24 cellular contexts compared by ENCODE assay signal in genomic region chr5:157113007-157113406, GRCh38. TPM values are rescaled to one million over a fixed set of nuclear protein-coding genes. Genes with fewer than 3 reads are reported as not detected.
DNase-seq lines count a peak whose midpoint lies in the region; ATAC-seq, FAIRE-seq and TF ChIP-seq lines count a peak whose summit lies in the region.
"Had no signal": no experiment of that assay in that cellular context is flagged by ENCODE, and none has a peak within 500 bp of the region (broad histone marks: within the 10 kb centered on the region; RNA-seq: fewer than 3 reads in every experiment).

No MANE protein-coding gene starts in this region.

- H3K9me3 ChIP-seq in HepG2 (ENCODE audit: low read length), result no peaks in the 10 kb centered on the region
- H3K9me3 ChIP-seq: HAP-1, heart right ventricle had no signal

- no peaks in the 10 kb centered on the region; a peak in 1 of 5 replicates for H3K27me3 ChIP-seq in HepG2 (ENCODE audit: control insufficient read depth in 1 of 2, insufficient read depth in 2 of 2, low read length in 2 of 2)
- H3K27me3 ChIP-seq: heart right ventricle had no signal

- TF ChIP-seq CTCF in HepG2 (CRISPR knock-in tag; IDR thresholded peaks at IDR 0.05), result no peak
- no peak for TF ChIP-seq CTCF in glutamatergic neuron (IDR thresholded peaks at IDR 0.05; ENCODE audit: partially characterized antibody, unreplicated experiment)

- H3K36me3 Mint-ChIP-seq in activated T-helper 2 cell treated with anti-CD3 and anti-CD28 coated beads, Interferon-gamma antibody, Interleukin-2, Interleukin-4, amounts not matched to agents 10 μg/mL and 5 μg/mL and 100 μg/mL, durations not matched to agents 14 hours and 24 hours and 36 hours (ENCODE audit: low read depth), result peaks cover 10% of the 10 kb centered on the region
- no peaks in the 10 kb centered on the region for H3K36me3 Mint-ChIP-seq in glutamatergic neuron (ENCODE audit: unreplicated experiment)
- H3K36me3 Mint-ChIP-seq: naive thymus-derived CD8-positive, alpha-beta T cell; type B pancreatic cell had no signal

- no peaks in the 10 kb centered on the region for H3K27me3 Mint-ChIP-seq in activated T-helper 2 cell treated with anti-CD3 and anti-CD28 coated beads, Interferon-gamma antibody, Interleukin-2, Interleukin-4, amounts not matched to agents 10 μg/mL and 5 μg/mL and 100 μg/mL, durations not matched to agents 14 hours and 24 hours and 36 hours (ENCODE audit: low read depth)
- H3K27me3 Mint-ChIP-seq in glutamatergic neuron (ENCODE audit: unreplicated experiment), result no peaks in the 10 kb centered on the region
- H3K27me3 Mint-ChIP-seq: activated B cell treated with CpG ODN at 0.5 μM for 24 hours; naive thymus-derived CD8-positive, alpha-beta T cell; type B pancreatic cell had no signal

- in situ Hi-C loops in HepG2 (cut with HindIII; ENCODE audit: extremely low pct_ligation_motif_present, low pct_unique_long_range_greater_than_20kb), result no loop called here

- no peaks in the 10 kb centered on the region for H3K9me3 Mint-ChIP-seq in activated T-helper 2 cell treated with anti-CD3 and anti-CD28 coated beads, Interferon-gamma antibody, Interleukin-2, Interleukin-4, amounts not matched to agents 10 μg/mL and 5 μg/mL and 100 μg/mL, durations not matched to agents 14 hours and 24 hours and 36 hours
- H3K9me3 Mint-ChIP-seq in glutamatergic neuron (ENCODE audit: unreplicated experiment), result no peaks in the 10 kb centered on the region
- H3K9me3 Mint-ChIP-seq: activated B cell treated with CpG ODN at 0.5 μM for 24 hours; activated naive CD4-positive, alpha-beta T cell treated with anti-CD3 and anti-CD28 coated beads, Interleukin-2, amount 50 U/mL, for 72 hours; naive thymus-derived CD8-positive, alpha-beta T cell; type B pancreatic cell had no signal

- no peak overlapping the region for H3K4me3 Mint-ChIP-seq in activated T-helper 2 cell treated with anti-CD3 and anti-CD28 coated beads, Interferon-gamma antibody, Interleukin-2, Interleukin-4, amounts not matched to agents 10 μg/mL and 5 μg/mL and 100 μg/mL, durations not matched to agents 14 hours and 24 hours and 36 hours (ENCODE audit: low read depth)
- H3K4me3 Mint-ChIP-seq in glutamatergic neuron (ENCODE audit: unreplicated experiment), result no peak overlapping the region
- H3K4me3 Mint-ChIP-seq: activated B cell treated with CpG ODN at 0.5 μM for 24 hours; naive thymus-derived CD8-positive, alpha-beta T cell; type B pancreatic cell had no signal

- FAIRE-seq in HepG2 (lab: Jason Lieb, UNC), result no peak

- ATAC-seq in HepG2 (no peak), GM21423 (IDR thresholded peaks at IDR 0.05; ENCODE audit: unreplicated experiment) (no peak)
- ATAC-seq: activated naive CD4-positive, alpha-beta T cell treated with anti-CD3 and anti-CD28 coated beads, Interleukin-2, amount 50 U/mL, for 72 hours; naive thymus-derived CD8-positive, alpha-beta T cell had no signal

- no peak overlapping the region for H3K9ac ChIP-seq in HepG2 (ENCODE audit: insufficient read depth, low read depth, low read length)

- H3K4me1 Mint-ChIP-seq in activated T-helper 2 cell treated with anti-CD3 and anti-CD28 coated beads, Interferon-gamma antibody, Interleukin-2, Interleukin-4, amounts not matched to agents 10 μg/mL and 5 μg/mL and 100 μg/mL, durations not matched to agents 14 hours and 24 hours and 36 hours (ENCODE audit: low read depth), result peaks cover 51% of the 10 kb centered on the region
- no peaks in the 10 kb centered on the region for H3K4me1 Mint-ChIP-seq in glutamatergic neuron (ENCODE audit: low read depth, unreplicated experiment)

- no peak overlapping the region for H3K4me3 ChIP-seq in HepG2 (replicated peaks in 1 of 3; ENCODE audit: insufficient read depth in 1 of 3, low read depth in 2 of 3, low read length in 3 of 3)
- H3K4me3 ChIP-seq: HAP-1, heart right ventricle had no signal

- H2AFZ ChIP-seq in HepG2 (ENCODE audit: low read length), result peak overlapping the region; percentile 19

- intact Hi-C loops in activated T-helper 2 cell treated with anti-CD3 and anti-CD28 coated beads, Interferon-gamma antibody, Interleukin-2, Interleukin-4, amounts not matched to agents 10 μg/mL and 5 μg/mL and 100 μg/mL, durations not matched to agents 14 hours and 24 hours and 36 hours (cut with micrococcal nuclease), result no loop called here
- intact Hi-C loops in HepG2 (cut with micrococcal nuclease; ENCODE audit: unreplicated experiment), result no loop called here

- POLR2A ChIA-PET in HepG2 (lab: Yijun Ruan, JAX), result no interaction called here

- H4K20me1 ChIP-seq in HepG2 (ENCODE audit: insufficient read depth, low read length), result no peaks in the 10 kb centered on the region

- TF ChIP-seq POLR2A in HepG2 (IDR thresholded peaks at IDR 0.05; ENCODE audit: insufficient read depth in 1 of 2, low read depth in 2 of 2, low read length in 2 of 2), result no peak

- 28% methylated on average over 6 of the region's 6 CpGs for WGBS in HepG2 (ENCODE audit: low lambda C conversion rate)

- TF ChIP-seq EP300 in HepG2 (IDR thresholded peaks at IDR 0.05; ENCODE audit: low read depth in 2 of 2, low read length in 2 of 2) (no peak), HepG2 (CRISPR knock-in tag; IDR thresholded peaks at IDR 0.05; ENCODE audit: borderline replicate concordance) (no peak)

- no TSS peak for BruUV-seq in HepG2 (replicated peaks; lab: Mats Ljungman, UMichigan)

- no peaks in the 10 kb centered on the region for H3K79me2 ChIP-seq in HepG2 (ENCODE audit: insufficient read depth, low read length)

- no peak for TF ChIP-seq RAD21 in HepG2 (CRISPR knock-in tag; IDR thresholded peaks at IDR 0.05)

- peak overlapping the region; percentile 73 for H3K27ac Mint-ChIP-seq in activated T-helper 2 cell treated with anti-CD3 and anti-CD28 coated beads, Interferon-gamma antibody, Interleukin-2, Interleukin-4, amounts not matched to agents 10 μg/mL and 5 μg/mL and 100 μg/mL, durations not matched to agents 14 hours and 24 hours and 36 hours
- no peak overlapping the region for H3K27ac Mint-ChIP-seq in glutamatergic neuron (ENCODE audit: unreplicated experiment)
- H3K27ac Mint-ChIP-seq: activated B cell treated with CpG ODN at 0.5 μM for 24 hours, type B pancreatic cell had no signal

- H3K36me3 ChIP-seq in HepG2 (replicated peaks in 1 of 2; ENCODE audit: control insufficient read depth in 1 of 2, insufficient read depth in 2 of 2, low read length in 2 of 2), result no peaks in the 10 kb centered on the region
- H3K36me3 ChIP-seq: HAP-1, heart right ventricle had no signal

- CTCF ChIA-PET in HepG2 (lab: Yijun Ruan, JAX; ENCODE audit: low intra/inter-chr PET ratio, low total read pairs), result no interaction called here

- peak; percentile 33 for DNase-seq in NK-92 treated with Interleukin-12 subunit alpha and Interleukin-12 subunit beta, amount 100 ng/mL, for 24 hours (lab: John Stamatoyannopoulos, UW)
- no peak for DNase-seq in NK-92 (lab: John Stamatoyannopoulos, UW; ENCODE audit: unreplicated experiment)
- DNase-seq in MV-4-11 (lab: John Stamatoyannopoulos, UW), result peak; percentile 90
- no peak for DNase-seq in activated T-helper 2 cell treated with anti-CD3 and anti-CD28 coated beads, Interferon-gamma antibody, Interleukin-2, Interleukin-4, amounts not matched to agents 10 μg/mL and 5 μg/mL and 100 μg/mL, durations not matched to agents 14 hours and 24 hours and 36 hours (ENCODE audit: low spot score)
- DNase-seq in HepG2 (ENCODE audit: low spot score), result no peak
- DNase-seq in glutamatergic neuron, result no peak
- no peak for DNase-seq in NCI-H446 (lab: John Stamatoyannopoulos, UW)
- DNase-seq: activated B cell treated with CpG ODN at 0.5 μM for 24 hours; activated T-cell treated with anti-CD3 and anti-CD28 coated beads for 4 hours; dermis blood vessel endothelial cell; heart right ventricle; mammary epithelial cell; naive thymus-derived CD8-positive, alpha-beta T cell; NCI-H1105; NCI-H2171; posterior cingulate gyrus had no signal

- peaks cover 17% of the 10 kb centered on the region; the same call in 1 of the 2 replicates for H3K4me1 ChIP-seq in HepG2 (ENCODE audit: insufficient read depth, low read length)
- H3K4me1 ChIP-seq: HAP-1 had no signal

- no peak overlapping the region for H3K4me2 ChIP-seq in HepG2 (ENCODE audit: low read depth, low read length)

- no peak overlapping the region for H3K27ac ChIP-seq in HepG2 (ENCODE audit: extremely low read length, insufficient read depth, low read length)
- H3K27ac ChIP-seq: C4-2B had no signal

RNA-seq across cellular contexts. Expression of gene HAVCR2, which starts 4.2 kb away (rescaled TPM):
- 48.6 and 50.5 TPM in 2 replicates for total RNA-seq in activated T-helper 2 cell treated with anti-CD3 and anti-CD28 coated beads, Interferon-gamma antibody, Interleukin-2, Interleukin-4, amounts not matched to agents 10 μg/mL and 5 μg/mL and 100 μg/mL, durations not matched to agents 14 hours and 24 hours and 36 hours
- total RNA-seq in HepG2 (2016; rRNA removed; fragmentation: Illumina TruSeq; extraction: Trizol), result 0.07 TPM in 1 of 2 replicates, not detected in the other
- not detected in 2 replicates for total RNA-seq in HepG2 (2016; cell fraction: cytosol; rRNA removed; fragmentation: Illumina TruSeq; extraction: Trizol; ENCODE audit: low read depth)
- total RNA-seq in HepG2 (2016; cell fraction: insoluble cytoplasmic fraction; rRNA removed; fragmentation: Illumina TruSeq; extraction: Trizol), result not detected in 2 replicates
- not detected in 2 replicates for total RNA-seq in HepG2 (2016; cell fraction: membrane; rRNA removed; fragmentation: Illumina TruSeq; extraction: Trizol)
- 0.13 TPM in 1 of 2 replicates, not detected in the other for total RNA-seq in HepG2 (2016; cell fraction: nucleus; rRNA removed; fragmentation: Illumina TruSeq; extraction: Trizol)
- 0.16 and 1.4 TPM in 2 replicates for polyA plus RNA-seq in HepG2 (2011; rRNA removed)
- polyA plus RNA-seq in HepG2 (2011; cell fraction: cytosol; rRNA removed), result 0.23 and 0.74 TPM in 2 replicates
- polyA plus RNA-seq in HepG2 (2011; cell fraction: nucleus; rRNA removed), result 0.13 and 1.2 TPM in 2 replicates
- 0.48 and 0.51 TPM in 2 replicates for polyA plus RNA-seq in HepG2 (2012)
- polyA plus RNA-seq in HepG2 (2016; cell fraction: cytosol; fragmentation: Illumina TruSeq; extraction: Trizol; ENCODE audit: low read depth), result not detected in 2 replicates
- 0.08 and 0.16 TPM in 2 replicates for polyA plus RNA-seq in HepG2 (2016; cell fraction: insoluble cytoplasmic fraction; fragmentation: Illumina TruSeq; extraction: Trizol; ENCODE audit: low read depth)
- not detected in 2 replicates for polyA plus RNA-seq in HepG2 (2016; cell fraction: membrane; fragmentation: Illumina TruSeq; extraction: Trizol; ENCODE audit: low read depth)
- 0.15 and 0.30 TPM in 2 replicates for polyA plus RNA-seq in HepG2 (2016; cell fraction: nucleus; fragmentation: Illumina TruSeq; extraction: Trizol; ENCODE audit: insufficient read depth, low read depth)
- 0.08 and 0.26 TPM in 2 replicates for polyA minus RNA-seq in HepG2 (2011; rRNA and poly(A)+ RNA removed; ENCODE audit: low replicate concordance)
- 0.89 TPM in 1 of 2 replicates, not detected in the other for polyA minus RNA-seq in HepG2 (2011; cell fraction: cytosol; rRNA and poly(A)+ RNA removed)
- 0.39 and 2.4 TPM in 2 replicates for polyA minus RNA-seq in HepG2 (2011; cell fraction: nucleus; rRNA and poly(A)+ RNA removed)
- not detected for total RNA-seq in glutamatergic neuron (ENCODE audit: unreplicated experiment)
- total RNA-seq: A172 had no signal
- polyA plus RNA-seq: mammary epithelial cell had no signal

RNA-seq across cellular contexts. Expression of gene MED7, which starts 29.7 kb away (rescaled TPM):
- 12.5 and 13.1 TPM in 2 replicates for total RNA-seq in activated T-helper 2 cell treated with anti-CD3 and anti-CD28 coated beads, Interferon-gamma antibody, Interleukin-2, Interleukin-4, amounts not matched to agents 10 μg/mL and 5 μg/mL and 100 μg/mL, durations not matched to agents 14 hours and 24 hours and 36 hours
- total RNA-seq in HepG2 (2016; rRNA removed; fragmentation: Illumina TruSeq; extraction: Trizol) (9.2 and 10.0 TPM in 2 replicates), glutamatergic neuron (ENCODE audit: unreplicated experiment) (13.2 TPM)
- 4.4 and 5.5 TPM in 2 replicates for total RNA-seq in HepG2 (2016; cell fraction: cytosol; rRNA removed; fragmentation: Illumina TruSeq; extraction: Trizol; ENCODE audit: low read depth)
- 9.1 and 11.9 TPM in 2 replicates for total RNA-seq in HepG2 (2016; cell fraction: insoluble cytoplasmic fraction; rRNA removed; fragmentation: Illumina TruSeq; extraction: Trizol)
- total RNA-seq in HepG2 (2016; cell fraction: membrane; rRNA removed; fragmentation: Illumina TruSeq; extraction: Trizol), result 5.1 and 6.2 TPM in 2 replicates
- 8.1 and 8.9 TPM in 2 replicates for total RNA-seq in HepG2 (2016; cell fraction: nucleus; rRNA removed; fragmentation: Illumina TruSeq; extraction: Trizol)
- polyA plus RNA-seq in HepG2 (2011; rRNA removed), result 9.2 and 9.4 TPM in 2 replicates
- polyA plus RNA-seq in HepG2 (2011; cell fraction: cytosol; rRNA removed), result 3.4 and 5.4 TPM in 2 replicates
- 3.1 and 5.6 TPM in 2 replicates for polyA plus RNA-seq in HepG2 (2011; cell fraction: nucleus; rRNA removed)
- polyA plus RNA-seq in HepG2 (2012), result 8.0 and 8.8 TPM in 2 replicates
- polyA plus RNA-seq in HepG2 (2016; cell fraction: cytosol; fragmentation: Illumina TruSeq; extraction: Trizol; ENCODE audit: low read depth), result 3.9 and 4.0 TPM in 2 replicates
- polyA plus RNA-seq in HepG2 (2016; cell fraction: insoluble cytoplasmic fraction; fragmentation: Illumina TruSeq; extraction: Trizol; ENCODE audit: low read depth), result 10.5 and 10.9 TPM in 2 replicates
- polyA plus RNA-seq in HepG2 (2016; cell fraction: membrane; fragmentation: Illumina TruSeq; extraction: Trizol; ENCODE audit: low read depth), result 3.2 and 4.6 TPM in 2 replicates
- polyA plus RNA-seq in HepG2 (2016; cell fraction: nucleus; fragmentation: Illumina TruSeq; extraction: Trizol; ENCODE audit: insufficient read depth, low read depth), result 10.6 and 11.6 TPM in 2 replicates
- polyA minus RNA-seq in HepG2 (2011; rRNA and poly(A)+ RNA removed; ENCODE audit: low replicate concordance), result 3.2 and 3.3 TPM in 2 replicates
- 3.9 and 4.7 TPM in 2 replicates for polyA minus RNA-seq in HepG2 (2011; cell fraction: cytosol; rRNA and poly(A)+ RNA removed)
- polyA minus RNA-seq in HepG2 (2011; cell fraction: nucleus; rRNA and poly(A)+ RNA removed), result 12.6 and 17.8 TPM in 2 replicates

RNA-seq across cellular contexts. Expression of gene GARIN3, which starts 53.1 kb away (rescaled TPM):
- 0.23 and 0.30 TPM in 2 replicates for total RNA-seq in activated T-helper 2 cell treated with anti-CD3 and anti-CD28 coated beads, Interferon-gamma antibody, Interleukin-2, Interleukin-4, amounts not matched to agents 10 μg/mL and 5 μg/mL and 100 μg/mL, durations not matched to agents 14 hours and 24 hours and 36 hours
- total RNA-seq in HepG2 (2016; rRNA removed; fragmentation: Illumina TruSeq; extraction: Trizol) (not detected in 2 replicates), glutamatergic neuron (ENCODE audit: unreplicated experiment) (not detected)
- not detected in 2 replicates for total RNA-seq in HepG2 (2016; cell fraction: cytosol; rRNA removed; fragmentation: Illumina TruSeq; extraction: Trizol; ENCODE audit: low read depth)
- total RNA-seq in HepG2 (2016; cell fraction: insoluble cytoplasmic fraction; rRNA removed; fragmentation: Illumina TruSeq; extraction: Trizol), result not detected in 2 replicates
- total RNA-seq in HepG2 (2016; cell fraction: membrane; rRNA removed; fragmentation: Illumina TruSeq; extraction: Trizol), result not detected in 2 replicates
- total RNA-seq in HepG2 (2016; cell fraction: nucleus; rRNA removed; fragmentation: Illumina TruSeq; extraction: Trizol), result not detected in 2 replicates
- polyA plus RNA-seq in HepG2 (2011; rRNA removed), result not detected in 2 replicates
- polyA plus RNA-seq in HepG2 (2011; cell fraction: cytosol; rRNA removed), result not detected in 2 replicates
- not detected in 2 replicates for polyA plus RNA-seq in HepG2 (2011; cell fraction: nucleus; rRNA removed)
- not detected in 2 replicates for polyA plus RNA-seq in HepG2 (2012)
- not detected in 2 replicates for polyA plus RNA-seq in HepG2 (2016; cell fraction: cytosol; fragmentation: Illumina TruSeq; extraction: Trizol; ENCODE audit: low read depth)
- not detected in 2 replicates for polyA plus RNA-seq in HepG2 (2016; cell fraction: insoluble cytoplasmic fraction; fragmentation: Illumina TruSeq; extraction: Trizol; ENCODE audit: low read depth)
- polyA plus RNA-seq in HepG2 (2016; cell fraction: membrane; fragmentation: Illumina TruSeq; extraction: Trizol; ENCODE audit: low read depth), result not detected in 2 replicates
- polyA plus RNA-seq in HepG2 (2016; cell fraction: nucleus; fragmentation: Illumina TruSeq; extraction: Trizol; ENCODE audit: insufficient read depth, low read depth), result not detected in 2 replicates
- polyA minus RNA-seq in HepG2 (2011; rRNA and poly(A)+ RNA removed; ENCODE audit: low replicate concordance), result not detected in 2 replicates
- not detected in 2 replicates for polyA minus RNA-seq in HepG2 (2011; cell fraction: cytosol; rRNA and poly(A)+ RNA removed)
- polyA minus RNA-seq in HepG2 (2011; cell fraction: nucleus; rRNA and poly(A)+ RNA removed), result not detected in 2 replicates
- total RNA-seq: A172; activated B cell treated with CpG ODN at 0.5 μM for 24 hours; dermis blood vessel endothelial cell; epithelial cell of proximal tubule; heart right ventricle; mammary epithelial cell; naive thymus-derived CD8-positive, alpha-beta T cell; T-helper 1 cell treated with Interleukin-12 subunit alpha and Interleukin-12 subunit beta and Interleukin-4 antibody, amounts not matched to agents 30 ng/mL and 1 ng/mL, for 36 hours had no signal
- polyA plus RNA-seq: heart right ventricle; mammary epithelial cell; naive thymus-derived CD8-positive, alpha-beta T cell had no signal

RNA-seq across cellular contexts. Expression of gene HAVCR1, which starts 54.1 kb away (rescaled TPM):
- 0.64 and 1.2 TPM in 2 replicates for total RNA-seq in activated T-helper 2 cell treated with anti-CD3 and anti-CD28 coated beads, Interferon-gamma antibody, Interleukin-2, Interleukin-4, amounts not matched to agents 10 μg/mL and 5 μg/mL and 100 μg/mL, durations not matched to agents 14 hours and 24 hours and 36 hours
- total RNA-seq in HepG2 (2016; rRNA removed; fragmentation: Illumina TruSeq; extraction: Trizol) (0.77 and 0.93 TPM in 2 replicates), glutamatergic neuron (ENCODE audit: unreplicated experiment) (not detected)
- 0.30 and 0.62 TPM in 2 replicates for total RNA-seq in HepG2 (2016; cell fraction: cytosol; rRNA removed; fragmentation: Illumina TruSeq; extraction: Trizol; ENCODE audit: low read depth)
- 0.62 and 1.00 TPM in 2 replicates for total RNA-seq in HepG2 (2016; cell fraction: insoluble cytoplasmic fraction; rRNA removed; fragmentation: Illumina TruSeq; extraction: Trizol)
- 0.10 and 0.83 TPM in 2 replicates for total RNA-seq in HepG2 (2016; cell fraction: membrane; rRNA removed; fragmentation: Illumina TruSeq; extraction: Trizol)
- total RNA-seq in HepG2 (2016; cell fraction: nucleus; rRNA removed; fragmentation: Illumina TruSeq; extraction: Trizol), result 1.2 TPM in 2 replicates
- polyA plus RNA-seq in HepG2 (2011; rRNA removed), result 12.3 and 14.1 TPM in 2 replicates
- 8.6 and 13.6 TPM in 2 replicates for polyA plus RNA-seq in HepG2 (2011; cell fraction: cytosol; rRNA removed)
- 7.1 and 8.7 TPM in 2 replicates for polyA plus RNA-seq in HepG2 (2011; cell fraction: nucleus; rRNA removed)
- polyA plus RNA-seq in HepG2 (2012), result 3.6 and 4.1 TPM in 2 replicates
- polyA plus RNA-seq in HepG2 (2016; cell fraction: cytosol; fragmentation: Illumina TruSeq; extraction: Trizol; ENCODE audit: low read depth), result 0.14 TPM in 1 of 2 replicates, not detected in the other
- 0.26 and 0.29 TPM in 2 replicates for polyA plus RNA-seq in HepG2 (2016; cell fraction: insoluble cytoplasmic fraction; fragmentation: Illumina TruSeq; extraction: Trizol; ENCODE audit: low read depth)
- not detected in 2 replicates for polyA plus RNA-seq in HepG2 (2016; cell fraction: membrane; fragmentation: Illumina TruSeq; extraction: Trizol; ENCODE audit: low read depth)
- polyA plus RNA-seq in HepG2 (2016; cell fraction: nucleus; fragmentation: Illumina TruSeq; extraction: Trizol; ENCODE audit: insufficient read depth, low read depth), result 1.1 TPM in 1 of 2 replicates, not detected in the other
- polyA minus RNA-seq in HepG2 (2011; rRNA and poly(A)+ RNA removed; ENCODE audit: low replicate concordance), result 0.26 and 32.4 TPM in 2 replicates
- polyA minus RNA-seq in HepG2 (2011; cell fraction: cytosol; rRNA and poly(A)+ RNA removed), result 9.6 and 11.2 TPM in 2 replicates
- polyA minus RNA-seq in HepG2 (2011; cell fraction: nucleus; rRNA and poly(A)+ RNA removed), result 15.2 and 22.1 TPM in 2 replicates
- total RNA-seq: A172, activated B cell treated with CpG ODN at 0.5 μM for 24 hours, mammary epithelial cell had no signal
- polyA plus RNA-seq: heart right ventricle, mammary epithelial cell had no signal

Comparison
In these comparisons a context has a peak if more than half of its experiments do, and no peak if none do; other contexts are left out.
1. DNase-seq: peak in NK-92 treated with Interleukin-12 subunit alpha and Interleukin-12 subunit beta, amount 100 ng/mL, for 24 hours (single experiment) and MV-4-11 (single experiment); none in NK-92 (single experiment), activated T-helper 2 cell treated with anti-CD3 and anti-CD28 coated beads, Interferon-gamma antibody, Interleukin-2, Interleukin-4, amounts not matched to agents 10 μg/mL and 5 μg/mL and 100 μg/mL, durations not matched to agents 14 hours and 24 hours and 36 hours (single experiment), HepG2 (single experiment), glutamatergic neuron (single experiment) and NCI-H446 (0 of 2).
2. RNA of gene HAVCR2, which starts 4.2 kb away (total RNA-seq): 48.6 to 50.5 TPM in activated T-helper 2 cell treated with anti-CD3 and anti-CD28 coated beads, Interferon-gamma antibody, Interleukin-2, Interleukin-4, amounts not matched to agents 10 μg/mL and 5 μg/mL and 100 μg/mL, durations not matched to agents 14 hours and 24 hours and 36 hours; not detected in glutamatergic neuron (single experiment) and 0.07 to 0.13 TPM in HepG2; every median in the first group is over 10 times any median in the second.